12 cellular contexts compared by ENCODE assay signal in the genomic region with DNA sequence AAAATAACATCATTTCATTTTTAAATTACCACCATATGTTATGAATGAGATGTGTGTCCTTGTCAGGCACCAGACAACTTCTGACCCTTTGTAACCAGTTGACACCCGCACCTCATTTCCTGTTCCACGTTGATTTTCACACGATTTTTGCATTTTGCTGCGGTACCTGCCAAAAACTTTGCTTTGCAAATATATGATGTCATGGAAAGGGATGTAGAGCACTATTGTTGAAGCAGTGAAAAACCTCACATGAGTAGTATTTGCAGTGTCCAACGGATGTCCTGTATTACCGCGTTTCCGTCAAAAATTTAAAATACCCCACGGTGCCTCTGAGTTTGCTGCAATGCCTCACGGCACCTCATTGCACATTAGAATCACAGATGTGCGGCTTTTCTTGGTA.
DNase-seq lines count a peak whose midpoint lies in the region; ATAC-seq, FAIRE-seq and TF ChIP-seq lines count a peak whose summit lies in the region.
"Had no signal": no experiment of that assay in that cellular context is flagged by ENCODE, and none has a peak within 500 bp of the region (broad histone marks: within the 10 kb centered on the region; RNA-seq: fewer than 3 reads in every experiment).

No MANE protein-coding gene starts in this region.

- H4K8ac ChIP-seq in mesendoderm (ENCODE audit: low read depth, low read length) = no peak overlapping the region

- H3K9ac ChIP-seq in HepG2 (ENCODE audit: insufficient read depth, low read depth, low read length) = no peak overlapping the region
- H3K9ac ChIP-seq in mesendoderm (ENCODE audit: low read length) = no peak overlapping the region

- no peak overlapping the region for H2BK120ac ChIP-seq in mesendoderm (ENCODE audit: low read depth, low read length)

- WGBS in HepG2 (ENCODE audit: low lambda C conversion rate) = 95% methylated on average over 11 of the region's 11 CpGs
- no CpG with 5 or more reads among the region's 11 CpGs for WGBS in mesendoderm (ENCODE audit: extremely low coverage, insufficient coverage, low lambda C conversion rate)

- no peak overlapping the region for H3K4me3 ChIP-seq in HepG2 (replicated peaks in 1 of 3; ENCODE audit: insufficient read depth in 1 of 3, low read depth in 2 of 3, low read length in 3 of 3)
- no peak overlapping the region for H3K4me3 ChIP-seq in mesendoderm (ENCODE audit: low read length)
- no peak overlapping the region for H3K4me3 ChIP-seq in dorsolateral prefrontal cortex
- H3K4me3 ChIP-seq: body of pancreas, lung had no signal

- TF ChIP-seq CTCF in HepG2 (CRISPR knock-in tag; IDR thresholded peaks at IDR 0.05) = no peak
- TF ChIP-seq CTCF in progenitor cell of endocrine pancreas (IDR thresholded peaks at IDR 0.05; ENCODE audit: unreplicated experiment) = no peak
- no peak for TF ChIP-seq CTCF in dorsolateral prefrontal cortex (IDR thresholded peaks at IDR 0.05 in 54 of 56, conservative IDR thresholded peaks at IDR 0.05 in 2 of 56; ENCODE audit: low read depth in 1 of 56, partially characterized antibody in 56 of 56)

- H3K23ac ChIP-seq in mesendoderm (ENCODE audit: low read length) = no peak overlapping the region

- H3K36me3 Mint-ChIP-seq in progenitor cell of endocrine pancreas (ENCODE audit: insufficient read depth) = peaks cover 2% of the 10 kb centered on the region

- no peak overlapping the region for H3K18ac ChIP-seq in mesendoderm (ENCODE audit: low read length)

- H2BK15ac ChIP-seq in mesendoderm (replicated peaks; ENCODE audit: low read depth) = no peak overlapping the region

- H3K4me2 ChIP-seq in HepG2 (ENCODE audit: low read depth, low read length) (no peak overlapping the region), mesendoderm (ENCODE audit: low read length) (no peak overlapping the region)

- no peaks in the 10 kb centered on the region for H3K27me3 ChIP-seq in HepG2 (ENCODE audit: control insufficient read depth in 1 of 2, insufficient read depth in 2 of 2, low read length in 2 of 2)
- no peaks in the 10 kb centered on the region for H3K27me3 ChIP-seq in mesendoderm (ENCODE audit: insufficient read depth, low read length, poor library complexity)
- H3K27me3 ChIP-seq in dorsolateral prefrontal cortex = no peaks in the 10 kb centered on the region
- H3K27me3 ChIP-seq: body of pancreas had no signal

- no peaks in the 10 kb centered on the region for H3K4me1 Mint-ChIP-seq in progenitor cell of endocrine pancreas (ENCODE audit: low read depth)

- FAIRE-seq in HepG2 (lab: Jason Lieb, UNC) = no peak
- no peak for FAIRE-seq in GM19239 (lab: Jason Lieb, UNC)
- FAIRE-seq: small intestine had no signal

- POLR2A ChIA-PET in HepG2 (lab: Yijun Ruan, JAX) = no interaction called here

- H3K9me3 Mint-ChIP-seq in progenitor cell of endocrine pancreas (ENCODE audit: low read depth) = no peaks in the 10 kb centered on the region

- no peak overlapping the region for H4K5ac ChIP-seq in mesendoderm (ENCODE audit: low read length)

- no peak for TF ChIP-seq RAD21 in HepG2 (CRISPR knock-in tag; IDR thresholded peaks at IDR 0.05)

- ATAC-seq in GM18858 (IDR thresholded peaks at IDR 0.05; ENCODE audit: unreplicated experiment) (peak; percentile 82), GM21529 (IDR thresholded peaks at IDR 0.05; ENCODE audit: unreplicated experiment) (peak; percentile 89), HG03378 (IDR thresholded peaks at IDR 0.05; ENCODE audit: unreplicated experiment) (peak; percentile 90), HepG2 (no peak)
- ATAC-seq: body of pancreas had no signal

- no peak overlapping the region for H3K4ac ChIP-seq in mesendoderm (ENCODE audit: low read depth, low read length)

- H3K27ac ChIP-seq in HepG2 (ENCODE audit: extremely low read length, insufficient read depth, low read length) (no peak overlapping the region), mesendoderm (ENCODE audit: low read depth, low read length) (no peak overlapping the region), dorsolateral prefrontal cortex (no peak overlapping the region)
- H3K27ac ChIP-seq: body of pancreas had no signal

- no TSS peak for BruUV-seq in HepG2 (replicated peaks; lab: Mats Ljungman, UMichigan)

- H3K27ac Mint-ChIP-seq in progenitor cell of endocrine pancreas = no peak overlapping the region

- in situ Hi-C loops in HepG2 (cut with HindIII; ENCODE audit: extremely low pct_ligation_motif_present, low pct_unique_long_range_greater_than_20kb) = no loop called here

- H3K36me3 ChIP-seq in HepG2 (replicated peaks in 1 of 2; ENCODE audit: control insufficient read depth in 1 of 2, insufficient read depth in 2 of 2, low read length in 2 of 2) = peaks cover 9 to 45% of the 10 kb centered on the region in 2 experiments; a peak in 4 of 5 replicates
- peaks cover 2% of the 10 kb centered on the region for H3K36me3 ChIP-seq in mesendoderm (ENCODE audit: control insufficient read depth, insufficient read depth, low read length)

- H4K20me1 ChIP-seq in HepG2 (ENCODE audit: insufficient read depth, low read length) = no peaks in the 10 kb centered on the region

- intact Hi-C loops in HepG2 (cut with micrococcal nuclease; ENCODE audit: unreplicated experiment) = no loop called here
- intact Hi-C loops in dorsolateral prefrontal cortex (cut with DNase I) = no loop called here

- H3K9me3 ChIP-seq in HepG2 (ENCODE audit: low read length) = no peaks in the 10 kb centered on the region
- H3K9me3 ChIP-seq: body of pancreas had no signal

- H3K79me1 ChIP-seq in mesendoderm (ENCODE audit: low read length) = no peaks in the 10 kb centered on the region

- no peak overlapping the region for H2AFZ ChIP-seq in HepG2 (ENCODE audit: low read length)

- TF ChIP-seq EP300 in HepG2 (IDR thresholded peaks at IDR 0.05; ENCODE audit: low read depth in 2 of 2, low read length in 2 of 2) (no peak), HepG2 (CRISPR knock-in tag; IDR thresholded peaks at IDR 0.05; ENCODE audit: borderline replicate concordance) (no peak)

- no peaks in the 10 kb centered on the region for H3K4me1 ChIP-seq in HepG2 (ENCODE audit: insufficient read depth, low read length)
- no peaks in the 10 kb centered on the region for H3K4me1 ChIP-seq in mesendoderm (ENCODE audit: control insufficient read depth, low read depth, low read length)
- H3K4me1 ChIP-seq: body of pancreas had no signal

- no peak overlapping the region for H2AK5ac ChIP-seq in mesendoderm (ENCODE audit: low read length)

- no peaks in the 10 kb centered on the region for H3K27me3 Mint-ChIP-seq in progenitor cell of endocrine pancreas

- no peak overlapping the region for H2BK5ac ChIP-seq in mesendoderm (ENCODE audit: low read length)

- CTCF ChIA-PET in HepG2 (lab: Yijun Ruan, JAX; ENCODE audit: low intra/inter-chr PET ratio, low total read pairs) = no interaction called here

- no peaks in the 10 kb centered on the region for H3K79me2 ChIP-seq in HepG2 (ENCODE audit: insufficient read depth, low read length)
- no peaks in the 10 kb centered on the region for H3K79me2 ChIP-seq in mesendoderm (ENCODE audit: control insufficient read depth, insufficient read depth, low read length)

- no peak overlapping the region for H3K4me3 Mint-ChIP-seq in progenitor cell of endocrine pancreas (ENCODE audit: low read depth)

- TF ChIP-seq POLR2A in HepG2 (IDR thresholded peaks at IDR 0.05; ENCODE audit: insufficient read depth in 1 of 2, low read depth in 2 of 2, low read length in 2 of 2) = no peak

- DNase-seq in HepG2 (ENCODE audit: low spot score) (no peak), progenitor cell of endocrine pancreas (ENCODE audit: low spot score, unreplicated experiment) (no peak), mesendoderm (no peak), GM19239 (ENCODE audit: insufficient read length, low spot score) (no peak), dorsolateral prefrontal cortex (no peak)
- DNase-seq: body of pancreas, NCI-H2227 treated with DMSO at 0.1 percent for 48 hours, small intestine had no signal

- H3K56ac ChIP-seq in mesendoderm (ENCODE audit: low read length) = no peak overlapping the region

TF ChIP-seq in HepG2, 621 proteins besides CTCF, POLR2A, EP300 and RAD21:
- TF ChIP-seq SIN3A (IDR thresholded peaks at IDR 0.05; ENCODE audit: borderline replicate concordance, low read depth, low read length) = no peak
- no peak for TF ChIP-seq POGZ (CRISPR knock-in tag; IDR thresholded peaks at IDR 0.05)
- TF ChIP-seq ATF7 (IDR thresholded peaks at IDR 0.05) = peak; percentile 72
- TF ChIP-seq ATF7 (CRISPR knock-in tag; IDR thresholded peaks at IDR 0.05) = no peak
- TF ChIP-seq, protein P1, sequence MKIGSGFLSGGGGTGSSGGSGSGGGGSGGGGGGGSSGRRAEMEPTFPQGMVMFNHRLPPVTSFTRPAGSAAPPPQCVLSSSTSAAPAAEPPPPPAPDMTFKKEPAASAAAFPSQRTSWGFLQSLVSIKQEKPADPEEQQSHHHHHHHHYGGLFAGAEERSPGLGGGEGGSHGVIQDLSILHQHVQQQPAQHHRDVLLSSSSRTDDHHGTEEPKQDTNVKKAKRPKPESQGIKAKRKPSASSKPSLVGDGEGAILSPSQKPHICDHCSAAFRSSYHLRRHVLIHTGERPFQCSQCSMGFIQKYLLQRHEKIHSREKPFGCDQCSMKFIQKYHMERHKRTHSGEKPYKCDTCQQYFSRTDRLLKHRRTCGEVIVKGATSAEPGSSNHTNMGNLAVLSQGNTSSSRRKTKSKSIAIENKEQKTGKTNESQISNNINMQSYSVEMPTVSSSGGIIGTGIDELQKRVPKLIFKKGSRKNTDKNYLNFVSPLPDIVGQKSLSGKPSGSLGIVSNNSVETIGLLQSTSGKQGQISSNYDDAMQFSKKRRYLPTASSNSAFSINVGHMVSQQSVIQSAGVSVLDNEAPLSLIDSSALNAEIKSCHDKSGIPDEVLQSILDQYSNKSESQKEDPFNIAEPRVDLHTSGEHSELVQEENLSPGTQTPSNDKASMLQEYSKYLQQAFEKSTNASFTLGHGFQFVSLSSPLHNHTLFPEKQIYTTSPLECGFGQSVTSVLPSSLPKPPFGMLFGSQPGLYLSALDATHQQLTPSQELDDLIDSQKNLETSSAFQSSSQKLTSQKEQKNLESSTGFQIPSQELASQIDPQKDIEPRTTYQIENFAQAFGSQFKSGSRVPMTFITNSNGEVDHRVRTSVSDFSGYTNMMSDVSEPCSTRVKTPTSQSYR (CRISPR knock-in tag; IDR thresholded peaks at IDR 0.05; ENCODE audit: borderline replicate concordance) = no peak
